ENCODE assay signal across 1 cellular context in the genomic region with DNA sequence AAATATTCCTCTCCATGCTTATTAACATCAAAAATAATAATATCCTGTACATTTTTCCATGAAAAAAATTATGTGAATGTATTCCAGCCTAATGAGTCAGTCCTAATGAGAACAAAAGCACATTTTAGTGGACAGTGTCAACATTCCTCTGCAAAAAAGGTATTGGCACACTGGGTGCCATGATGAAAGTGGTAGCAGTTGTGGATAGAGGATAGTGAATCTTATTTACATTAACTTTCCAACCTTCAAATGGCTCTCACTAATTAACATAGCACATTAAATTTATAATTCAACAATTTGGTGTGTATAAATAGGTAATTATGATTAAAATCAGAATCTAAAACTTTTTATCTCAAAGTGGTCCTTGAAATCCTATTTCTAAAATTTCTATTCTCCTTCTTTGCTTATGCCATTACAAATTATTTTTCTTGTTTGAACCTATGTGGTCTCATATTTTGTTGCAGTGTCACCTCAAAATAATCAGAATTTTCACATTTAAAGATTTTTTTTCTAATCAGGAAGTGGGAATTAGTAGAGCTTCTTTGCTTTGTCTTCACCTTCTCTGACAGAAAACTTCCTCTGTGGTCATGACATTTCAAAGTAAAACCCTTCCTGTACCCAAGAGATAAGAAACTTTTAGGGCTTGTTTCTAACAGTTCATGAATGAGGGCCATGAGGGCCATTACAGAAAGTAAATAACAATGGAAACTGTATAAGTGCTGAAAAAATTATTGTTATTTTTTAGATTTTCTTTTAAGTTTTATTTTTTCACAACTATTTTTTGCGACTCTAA.
TF ChIP-seq lines count a peak whose summit lies in the region.

No MANE protein-coding gene starts in this region.

TF ChIP-seq in K562, 482 proteins besides CTCF, POLR2A, EP300 and RAD21 (continued from another document and continues in another):
- no peak for TF ChIP-seq ZNF24 (IDR thresholded peaks at IDR 0.05)
- TF ChIP-seq, protein P1, sequence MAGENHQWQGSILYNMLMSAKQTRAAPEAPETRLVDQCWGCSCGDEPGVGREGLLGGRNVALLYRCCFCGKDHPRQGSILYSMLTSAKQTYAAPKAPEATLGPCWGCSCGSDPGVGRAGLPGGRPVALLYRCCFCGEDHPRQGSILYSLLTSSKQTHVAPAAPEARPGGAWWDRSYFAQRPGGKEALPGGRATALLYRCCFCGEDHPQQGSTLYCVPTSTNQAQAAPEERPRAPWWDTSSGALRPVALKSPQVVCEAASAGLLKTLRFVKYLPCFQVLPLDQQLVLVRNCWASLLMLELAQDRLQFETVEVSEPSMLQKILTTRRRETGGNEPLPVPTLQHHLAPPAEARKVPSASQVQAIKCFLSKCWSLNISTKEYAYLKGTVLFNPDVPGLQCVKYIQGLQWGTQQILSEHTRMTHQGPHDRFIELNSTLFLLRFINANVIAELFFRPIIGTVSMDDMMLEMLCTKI (IDR thresholded peaks at IDR 0.05; ENCODE audit: partially characterized antibody): no peak
- no peak for TF ChIP-seq ZKSCAN3 (CRISPR knock-in tag; IDR thresholded peaks at IDR 0.05)
- peak; percentile 43; the same call in 1 of the 2 replicates for TF ChIP-seq DDX20 (tag; IDR thresholded peaks at IDR 0.05; ENCODE audit: low read depth)
- TF ChIP-seq TEAD4 (IDR thresholded peaks at IDR 0.05; ENCODE audit: low read length): peak; percentile 97
- TF ChIP-seq TEAD4 (CRISPR knock-in tag; IDR thresholded peaks at IDR 0.05; ENCODE audit: borderline replicate concordance): no peak
- TF ChIP-seq YBX1 (IDR thresholded peaks at IDR 0.05): no peak
- no peak for TF ChIP-seq POLR2B (IDR thresholded peaks at IDR 0.05; ENCODE audit: low read depth, partially characterized antibody)
- TF ChIP-seq SP2 (IDR thresholded peaks at IDR 0.05; ENCODE audit: extremely low read depth, low read depth, low read length, poor library complexity, severe bottlenecking): no peak
- TF ChIP-seq GATAD2B (IDR thresholded peaks at IDR 0.05; ENCODE audit: borderline replicate concordance): peak; percentile 57; the same call in 1 of the 2 replicates
- no peak for TF ChIP-seq OTX1 (CRISPR knock-in tag; IDR thresholded peaks at IDR 0.05)
- no peak for TF ChIP-seq HNRNPK (IDR thresholded peaks at IDR 0.05; ENCODE audit: low read depth, low read length, poor library complexity, severe bottlenecking)
- TF ChIP-seq MCM7 (IDR thresholded peaks at IDR 0.05): no peak
- TF ChIP-seq ELF4 (CRISPR knock-in tag; IDR thresholded peaks at IDR 0.05): no peak
- no peak; the same call in 1 of the 2 replicates for TF ChIP-seq ZNF589 (CRISPR knock-in tag; IDR thresholded peaks at IDR 0.05; ENCODE audit: low read depth)
- TF ChIP-seq ETV5 (CRISPR knock-in tag; IDR thresholded peaks at IDR 0.05; ENCODE audit: low read depth): no peak; the same call in 1 of the 2 replicates
- TF ChIP-seq TCF3 (CRISPR knock-in tag; IDR thresholded peaks at IDR 0.05): peak; percentile 92
- peak; percentile 63; the same call in 1 of the 2 replicates for TF ChIP-seq ZNF197 (CRISPR knock-in tag; IDR thresholded peaks at IDR 0.05; ENCODE audit: low read depth)
- TF ChIP-seq TRIM24 (IDR thresholded peaks at IDR 0.05): peak in 1 of 2 experiments; percentile 73; a peak in 3 of 4 replicates
- TF ChIP-seq PHB (CRISPR knock-in tag; IDR thresholded peaks at IDR 0.05): no peak
- TF ChIP-seq, protein P2, sequence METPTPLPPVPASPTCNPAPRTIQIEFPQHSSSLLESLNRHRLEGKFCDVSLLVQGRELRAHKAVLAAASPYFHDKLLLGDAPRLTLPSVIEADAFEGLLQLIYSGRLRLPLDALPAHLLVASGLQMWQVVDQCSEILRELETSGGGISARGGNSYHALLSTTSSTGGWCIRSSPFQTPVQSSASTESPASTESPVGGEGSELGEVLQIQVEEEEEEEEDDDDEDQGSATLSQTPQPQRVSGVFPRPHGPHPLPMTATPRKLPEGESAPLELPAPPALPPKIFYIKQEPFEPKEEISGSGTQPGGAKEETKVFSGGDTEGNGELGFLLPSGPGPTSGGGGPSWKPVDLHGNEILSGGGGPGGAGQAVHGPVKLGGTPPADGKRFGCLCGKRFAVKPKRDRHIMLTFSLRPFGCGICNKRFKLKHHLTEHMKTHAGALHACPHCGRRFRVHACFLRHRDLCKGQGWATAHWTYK (CRISPR knock-in tag; IDR thresholded peaks at IDR 0.05): no peak
- TF ChIP-seq ZNF57 (CRISPR knock-in tag; IDR thresholded peaks at IDR 0.05): no peak
- no peak for TF ChIP-seq ZEB2 (IDR thresholded peaks at IDR 0.05)
- peak; percentile 24 to 76 for TF ChIP-seq NCOA2 (IDR thresholded peaks at IDR 0.05; ENCODE audit: partially characterized antibody in 2 of 2)
- no peak for TF ChIP-seq EZH2 (IDR thresholded peaks at IDR 0.05; ENCODE audit: borderline replicate concordance, low read depth, low read length)
- no peak for TF ChIP-seq STAT5B (CRISPR knock-in tag; IDR thresholded peaks at IDR 0.05)
- TF ChIP-seq HOXB6 (CRISPR knock-in tag; IDR thresholded peaks at IDR 0.05; ENCODE audit: borderline replicate concordance): no peak
- TF ChIP-seq PHTF2 (CRISPR knock-in tag; IDR thresholded peaks at IDR 0.05): no peak
- no peak for TF ChIP-seq POLR2G (IDR thresholded peaks at IDR 0.05; ENCODE audit: low read depth, low read length)
- TF ChIP-seq CBFA2T3 (IDR thresholded peaks at IDR 0.05): peak; percentile 94
- TF ChIP-seq, protein P3, sequence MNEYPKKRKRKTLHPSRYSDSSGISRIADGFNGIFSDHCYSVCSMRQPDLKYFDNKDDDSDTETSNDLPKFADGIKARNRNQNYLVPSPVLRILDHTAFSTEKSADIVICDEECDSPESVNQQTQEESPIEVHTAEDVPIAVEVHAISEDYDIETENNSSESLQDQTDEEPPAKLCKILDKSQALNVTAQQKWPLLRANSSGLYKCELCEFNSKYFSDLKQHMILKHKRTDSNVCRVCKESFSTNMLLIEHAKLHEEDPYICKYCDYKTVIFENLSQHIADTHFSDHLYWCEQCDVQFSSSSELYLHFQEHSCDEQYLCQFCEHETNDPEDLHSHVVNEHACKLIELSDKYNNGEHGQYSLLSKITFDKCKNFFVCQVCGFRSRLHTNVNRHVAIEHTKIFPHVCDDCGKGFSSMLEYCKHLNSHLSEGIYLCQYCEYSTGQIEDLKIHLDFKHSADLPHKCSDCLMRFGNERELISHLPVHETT (CRISPR knock-in tag; conservative IDR thresholded peaks at IDR 0.05 in 1 of 2, IDR thresholded peaks at IDR 0.05 in 1 of 2): no peak; a peak in 1 of 4 replicates
- TF ChIP-seq ZNF445 (CRISPR knock-in tag; IDR thresholded peaks at IDR 0.05; ENCODE audit: low read depth): no peak
- no peak for TF ChIP-seq ZNF23 (CRISPR knock-in tag; IDR thresholded peaks at IDR 0.05)
- no peak for TF ChIP-seq STAG1 (CRISPR knock-in tag; IDR thresholded peaks at IDR 0.05; ENCODE audit: borderline replicate concordance)
- no peak for TF ChIP-seq SMAD3 (CRISPR knock-in tag; conservative IDR thresholded peaks at IDR 0.05)
- TF ChIP-seq ZNF165 (CRISPR knock-in tag; IDR thresholded peaks at IDR 0.05; ENCODE audit: borderline replicate concordance): no peak
- no peak for TF ChIP-seq RUNX1 (IDR thresholded peaks at IDR 0.05; ENCODE audit: low read depth)
- TF ChIP-seq, protein P4, sequence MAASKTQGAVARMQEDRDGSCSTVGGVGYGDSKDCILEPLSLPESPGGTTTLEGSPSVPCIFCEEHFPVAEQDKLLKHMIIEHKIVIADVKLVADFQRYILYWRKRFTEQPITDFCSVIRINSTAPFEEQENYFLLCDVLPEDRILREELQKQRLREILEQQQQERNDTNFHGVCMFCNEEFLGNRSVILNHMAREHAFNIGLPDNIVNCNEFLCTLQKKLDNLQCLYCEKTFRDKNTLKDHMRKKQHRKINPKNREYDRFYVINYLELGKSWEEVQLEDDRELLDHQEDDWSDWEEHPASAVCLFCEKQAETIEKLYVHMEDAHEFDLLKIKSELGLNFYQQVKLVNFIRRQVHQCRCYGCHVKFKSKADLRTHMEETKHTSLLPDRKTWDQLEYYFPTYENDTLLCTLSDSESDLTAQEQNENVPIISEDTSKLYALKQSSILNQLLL (CRISPR knock-in tag; IDR thresholded peaks at IDR 0.05; ENCODE audit: borderline replicate concordance): no peak
- TF ChIP-seq, protein P5, sequence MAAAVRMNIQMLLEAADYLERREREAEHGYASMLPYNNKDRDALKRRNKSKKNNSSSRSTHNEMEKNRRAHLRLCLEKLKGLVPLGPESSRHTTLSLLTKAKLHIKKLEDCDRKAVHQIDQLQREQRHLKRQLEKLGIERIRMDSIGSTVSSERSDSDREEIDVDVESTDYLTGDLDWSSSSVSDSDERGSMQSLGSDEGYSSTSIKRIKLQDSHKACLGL (CRISPR knock-in tag; IDR thresholded peaks at IDR 0.05; ENCODE audit: borderline replicate concordance, poor library complexity, severe bottlenecking): no peak
- TF ChIP-seq ESRRB (CRISPR knock-in tag; IDR thresholded peaks at IDR 0.05; ENCODE audit: borderline replicate concordance): no peak
- TF ChIP-seq ETV1 (tag; conservative IDR thresholded peaks at IDR 0.05; ENCODE audit: low read depth): peak; percentile 95
- 0 out of 2 replicates have a peak, but pooled peaks have one; percentile 74 for TF ChIP-seq GTF2A2 (tag; IDR thresholded peaks at IDR 0.05)
- TF ChIP-seq, protein P6, sequence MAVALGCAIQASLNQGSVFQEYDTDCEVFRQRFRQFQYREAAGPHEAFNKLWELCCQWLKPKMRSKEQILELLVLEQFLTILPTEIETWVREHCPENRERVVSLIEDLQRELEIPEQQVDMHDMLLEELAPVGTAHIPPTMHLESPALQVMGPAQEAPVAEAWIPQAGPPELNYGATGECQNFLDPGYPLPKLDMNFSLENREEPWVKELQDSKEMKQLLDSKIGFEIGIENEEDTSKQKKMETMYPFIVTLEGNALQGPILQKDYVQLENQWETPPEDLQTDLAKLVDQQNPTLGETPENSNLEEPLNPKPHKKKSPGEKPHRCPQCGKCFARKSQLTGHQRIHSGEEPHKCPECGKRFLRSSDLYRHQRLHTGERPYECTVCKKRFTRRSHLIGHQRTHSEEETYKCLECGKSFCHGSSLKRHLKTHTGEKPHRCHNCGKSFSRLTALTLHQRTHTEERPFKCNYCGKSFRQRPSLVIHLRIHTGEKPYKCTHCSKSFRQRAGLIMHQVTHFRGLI (CRISPR knock-in tag; IDR thresholded peaks at IDR 0.05): no peak
- TF ChIP-seq NFIC (IDR thresholded peaks at IDR 0.05): peak; percentile 61
- TF ChIP-seq TFAM (CRISPR knock-in tag; conservative IDR thresholded peaks at IDR 0.05): no peak
- no peak for TF ChIP-seq ZZZ3 (IDR thresholded peaks at IDR 0.05)
- TF ChIP-seq ZFX (CRISPR knock-in tag; IDR thresholded peaks at IDR 0.05): no peak
- no peak for TF ChIP-seq ZFPM2 (CRISPR knock-in tag; IDR thresholded peaks at IDR 0.05)
- TF ChIP-seq, protein P7, sequence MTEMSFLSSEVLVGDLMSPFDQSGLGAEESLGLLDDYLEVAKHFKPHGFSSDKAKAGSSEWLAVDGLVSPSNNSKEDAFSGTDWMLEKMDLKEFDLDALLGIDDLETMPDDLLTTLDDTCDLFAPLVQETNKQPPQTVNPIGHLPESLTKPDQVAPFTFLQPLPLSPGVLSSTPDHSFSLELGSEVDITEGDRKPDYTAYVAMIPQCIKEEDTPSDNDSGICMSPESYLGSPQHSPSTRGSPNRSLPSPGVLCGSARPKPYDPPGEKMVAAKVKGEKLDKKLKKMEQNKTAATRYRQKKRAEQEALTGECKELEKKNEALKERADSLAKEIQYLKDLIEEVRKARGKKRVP (CRISPR knock-in tag; IDR thresholded peaks at IDR 0.05): no peak
- TF ChIP-seq, protein P8, sequence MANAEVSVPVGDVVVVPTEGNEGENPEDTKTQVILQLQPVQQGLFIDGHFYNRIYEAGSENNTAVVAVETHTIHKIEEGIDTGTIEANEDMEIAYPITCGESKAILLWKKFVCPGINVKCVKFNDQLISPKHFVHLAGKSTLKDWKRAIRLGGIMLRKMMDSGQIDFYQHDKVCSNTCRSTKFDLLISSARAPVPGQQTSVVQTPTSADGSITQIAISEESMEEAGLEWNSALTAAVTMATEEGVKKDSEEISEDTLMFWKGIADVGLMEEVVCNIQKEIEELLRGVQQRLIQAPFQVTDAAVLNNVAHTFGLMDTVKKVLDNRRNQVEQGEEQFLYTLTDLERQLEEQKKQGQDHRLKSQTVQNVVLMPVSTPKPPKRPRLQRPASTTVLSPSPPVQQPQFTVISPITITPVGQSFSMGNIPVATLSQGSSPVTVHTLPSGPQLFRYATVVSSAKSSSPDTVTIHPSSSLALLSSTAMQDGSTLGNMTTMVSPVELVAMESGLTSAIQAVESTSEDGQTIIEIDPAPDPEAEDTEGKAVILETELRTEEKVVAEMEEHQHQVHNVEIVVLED (CRISPR knock-in tag; IDR thresholded peaks at IDR 0.05): peak; percentile 23; the same call in 1 of the 2 replicates
- no peak for TF ChIP-seq CBFB (CRISPR knock-in tag; IDR thresholded peaks at IDR 0.05)
- peak; percentile 90 for TF ChIP-seq STAT5A (IDR thresholded peaks at IDR 0.05; ENCODE audit: borderline replicate concordance, low read length)
- no peak for TF ChIP-seq EWSR1 (IDR thresholded peaks at IDR 0.05; ENCODE audit: borderline replicate concordance, low read depth, partially characterized antibody)
- peak; percentile 69; the same call in 1 of the 2 replicates for TF ChIP-seq BACH1 (tag; IDR thresholded peaks at IDR 0.05)
- TF ChIP-seq ETS2 (tag; IDR thresholded peaks at IDR 0.05; ENCODE audit: borderline replicate concordance, poor library complexity, severe bottlenecking): no peak
- TF ChIP-seq SIN3A (IDR thresholded peaks at IDR 0.05; ENCODE audit: borderline replicate concordance in 2 of 2, control insufficient read depth in 1 of 2, low read depth in 2 of 2, low read length in 2 of 2): no peak
- peak; percentile 56; the same call in 1 of the 2 replicates for TF ChIP-seq MAFF (IDR thresholded peaks at IDR 0.05; ENCODE audit: low read length)
- no peak for TF ChIP-seq CTBP1 (IDR thresholded peaks at IDR 0.05; ENCODE audit: borderline replicate concordance)
- no peak for TF ChIP-seq PTRF (tag; IDR thresholded peaks at IDR 0.05)
- TF ChIP-seq, protein P9, sequence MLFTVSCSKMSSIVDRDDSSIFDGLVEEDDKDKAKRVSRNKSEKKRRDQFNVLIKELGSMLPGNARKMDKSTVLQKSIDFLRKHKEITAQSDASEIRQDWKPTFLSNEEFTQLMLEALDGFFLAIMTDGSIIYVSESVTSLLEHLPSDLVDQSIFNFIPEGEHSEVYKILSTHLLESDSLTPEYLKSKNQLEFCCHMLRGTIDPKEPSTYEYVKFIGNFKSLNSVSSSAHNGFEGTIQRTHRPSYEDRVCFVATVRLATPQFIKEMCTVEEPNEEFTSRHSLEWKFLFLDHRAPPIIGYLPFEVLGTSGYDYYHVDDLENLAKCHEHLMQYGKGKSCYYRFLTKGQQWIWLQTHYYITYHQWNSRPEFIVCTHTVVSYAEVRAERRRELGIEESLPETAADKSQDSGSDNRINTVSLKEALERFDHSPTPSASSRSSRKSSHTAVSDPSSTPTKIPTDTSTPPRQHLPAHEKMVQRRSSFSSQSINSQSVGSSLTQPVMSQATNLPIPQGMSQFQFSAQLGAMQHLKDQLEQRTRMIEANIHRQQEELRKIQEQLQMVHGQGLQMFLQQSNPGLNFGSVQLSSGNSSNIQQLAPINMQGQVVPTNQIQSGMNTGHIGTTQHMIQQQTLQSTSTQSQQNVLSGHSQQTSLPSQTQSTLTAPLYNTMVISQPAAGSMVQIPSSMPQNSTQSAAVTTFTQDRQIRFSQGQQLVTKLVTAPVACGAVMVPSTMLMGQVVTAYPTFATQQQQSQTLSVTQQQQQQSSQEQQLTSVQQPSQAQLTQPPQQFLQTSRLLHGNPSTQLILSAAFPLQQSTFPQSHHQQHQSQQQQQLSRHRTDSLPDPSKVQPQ (CRISPR knock-in tag; IDR thresholded peaks at IDR 0.05; ENCODE audit: borderline replicate concordance): no peak
